ENCODE assay signal across 28 cellular contexts in genomic region chr16:21593530-21594289, GRCh38. TPM values are rescaled to one million over a fixed set of nuclear protein-coding genes. Genes with fewer than 3 reads are reported as not detected.
"Had no signal": no experiment of that assay in that cellular context is flagged by ENCODE, and none has a peak within 500 bp of the region (broad histone marks: within the 10 kb centered on the region; RNA-seq: fewer than 3 reads in every experiment).

No MANE protein-coding gene starts in this region.

- H3K4me3 ChIP-seq: body of pancreas, coronary artery, dorsolateral prefrontal cortex, prostate gland, smooth muscle cell, transverse colon had no signal

- ATAC-seq: activated CD4-positive, CD25-positive, alpha-beta regulatory T cell treated with anti-CD3 and anti-CD28 coated beads, Interleukin-2, amount 50 U/mL, for 24 hours; activated T-cell treated with anti-CD3 and anti-CD28 coated beads, Interleukin-2, amount 50 U/mL, for 4 hours; body of pancreas; left colon had no signal

- H3K27ac ChIP-seq: body of pancreas, coronary artery, dorsolateral prefrontal cortex, transverse colon, WERI-Rb-1 had no signal

- H3K36me3 ChIP-seq: prostate gland, transverse colon, WERI-Rb-1 had no signal

- H3K4me2 ChIP-seq: smooth muscle cell had no signal

- H3K4me1 ChIP-seq: prostate gland had no signal

- DNase-seq: activated CD4-positive, alpha-beta memory T cell treated with anti-CD3 and anti-CD28 coated beads for 36 hours; activated CD4-positive, alpha-beta T cell treated with anti-CD3 and anti-CD28 coated beads, Interleukin-2, amount 10 ng/mL, durations not matched to agents 24 days and 14 days; activated T-cell treated with anti-CD3 and anti-CD28 coated beads, Interleukin-2, amount 50 U/mL, for 4 hours; anterior cingulate cortex; body of pancreas; dorsolateral prefrontal cortex; effector memory CD4-positive, alpha-beta T cell; erythroblast; foreskin fibroblast; head of caudate nucleus; hypothalamus; immature natural killer cell; kidney; left colon; mammary epithelial cell; retina; stimulated activated CD4-positive, alpha-beta T cell treated with anti-CD3 and anti-CD28 coated beads, Interleukin-2, amount 100 ng/mL, for 24 hours; stimulated activated naive CD4-positive, alpha-beta T cell treated with Interleukin-2 at 50 U/mL for 16 hours; SW 1271; T-helper 9 cell; transverse colon; WERI-Rb-1 had no signal

- H3K27me3 ChIP-seq: body of pancreas, dorsolateral prefrontal cortex, transverse colon had no signal

- H3K9me3 ChIP-seq: body of pancreas, prostate gland, transverse colon had no signal

RNA-seq across cellular contexts. Expression of gene IGSF6, which starts 58.7 kb away (rescaled TPM):
- total RNA-seq: activated CD4-positive, alpha-beta T cell treated with anti-CD3 and anti-CD28 coated beads, Interleukin-2, amount 10 ng/mL, durations not matched to agents 24 days and 14 days; activated T-cell treated with anti-CD3 and anti-CD28 coated beads, Interleukin-2, amount 50 U/mL, for 4 hours; activated T-helper 2 cell treated with anti-CD3 and anti-CD28 coated beads, Interferon-gamma antibody, Interleukin-2, Interleukin-4, amounts not matched to agents 10 μg/mL and 5 μg/mL and 100 μg/mL, durations not matched to agents 14 hours and 24 hours and 36 hours; mammary epithelial cell; osteocyte; smooth muscle cell had no signal
- polyA plus RNA-seq: mammary epithelial cell had no signal
